In the genomic region with DNA sequence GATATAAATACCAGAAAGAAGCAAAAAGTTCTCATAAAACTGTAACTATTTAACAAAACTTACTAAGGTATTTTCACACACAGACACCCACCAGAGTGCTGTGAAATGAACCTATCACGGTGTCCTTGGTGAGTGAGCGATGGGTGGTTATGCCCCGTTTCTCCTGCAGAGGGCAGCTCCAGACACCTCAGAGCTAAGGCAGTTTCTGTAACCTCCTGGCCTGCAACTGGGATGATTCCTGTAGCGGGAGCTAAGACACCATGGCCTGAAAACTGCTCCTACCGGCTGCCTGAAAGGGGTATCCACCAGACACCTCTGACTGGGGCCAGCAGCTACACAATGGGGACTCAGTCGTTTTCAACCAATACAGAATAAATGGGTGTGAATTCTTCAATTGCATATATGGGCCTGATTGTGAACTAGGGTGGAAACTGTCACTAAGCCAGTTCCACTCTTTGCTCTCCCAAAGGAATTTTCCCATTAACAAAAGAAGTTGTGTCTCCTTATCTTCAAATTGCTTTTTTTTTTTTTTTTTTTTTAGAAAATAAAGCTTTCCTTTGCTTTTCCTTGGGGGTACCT, we compare ENCODE assay signal across 9 cellular contexts.
DNase-seq lines count a peak whose midpoint lies in the region; ATAC-seq and TF ChIP-seq lines count a peak whose summit lies in the region.
"Had no signal": no experiment of that assay in that cellular context is flagged by ENCODE, and none has a peak within 500 bp of the region (broad histone marks: within the 10 kb centered on the region; RNA-seq: fewer than 3 reads in every experiment).

No MANE protein-coding gene starts in this region.

- H3K27ac Mint-ChIP-seq in activated CD4-positive, alpha-beta T cell treated with anti-CD3 and anti-CD28 coated beads, Interleukin-2, amount 10 ng/mL, durations not matched to agents 7 days and 5 days: no peak overlapping the region
- H3K27ac Mint-ChIP-seq in glutamatergic neuron (ENCODE audit: unreplicated experiment): no peak overlapping the region

- TF ChIP-seq CTCF in GM13977 (IDR thresholded peaks at IDR 0.05; ENCODE audit: extremely low read depth, insufficient read depth, missing control alignments): peak; percentile 90
- TF ChIP-seq CTCF in glutamatergic neuron (IDR thresholded peaks at IDR 0.05; ENCODE audit: partially characterized antibody, unreplicated experiment): peak; percentile 89

- H3K4me1 Mint-ChIP-seq in activated CD4-positive, alpha-beta T cell treated with anti-CD3 and anti-CD28 coated beads, Interleukin-2, amount 10 ng/mL, durations not matched to agents 7 days and 5 days: no peaks in the 10 kb centered on the region
- no peaks in the 10 kb centered on the region for H3K4me1 Mint-ChIP-seq in glutamatergic neuron (ENCODE audit: low read depth, unreplicated experiment)
- H3K4me1 Mint-ChIP-seq: naive thymus-derived CD4-positive, alpha-beta T cell had no signal

- no peak overlapping the region for H3K4me3 Mint-ChIP-seq in activated CD4-positive, alpha-beta T cell treated with anti-CD3 and anti-CD28 coated beads, Interleukin-2, amount 10 ng/mL, durations not matched to agents 7 days and 5 days
- no peak overlapping the region for H3K4me3 Mint-ChIP-seq in glutamatergic neuron (ENCODE audit: unreplicated experiment)
- H3K4me3 Mint-ChIP-seq: naive thymus-derived CD4-positive, alpha-beta T cell had no signal

- no peaks in the 10 kb centered on the region for H3K36me3 Mint-ChIP-seq in activated CD4-positive, alpha-beta T cell treated with anti-CD3 and anti-CD28 coated beads, Interleukin-2, amount 10 ng/mL, durations not matched to agents 7 days and 5 days (ENCODE audit: low read depth)
- H3K36me3 Mint-ChIP-seq in glutamatergic neuron (ENCODE audit: unreplicated experiment): no peaks in the 10 kb centered on the region
- H3K36me3 Mint-ChIP-seq: naive thymus-derived CD4-positive, alpha-beta T cell had no signal

- ATAC-seq in HG02840 (IDR thresholded peaks at IDR 0.05; ENCODE audit: low FRiP score, unreplicated experiment): peak; percentile 89
- ATAC-seq: naive thymus-derived CD4-positive, alpha-beta T cell had no signal

- peak; percentile 38 to 40 for DNase-seq in AML-193 (lab: John Stamatoyannopoulos, UW)
- DNase-seq in GM13977 (ENCODE audit: low spot score): peak; percentile 45
- DNase-seq in NCI-H1092 (lab: John Stamatoyannopoulos, UW): peak; percentile 42
- DNase-seq in activated CD4-positive, alpha-beta T cell treated with anti-CD3 and anti-CD28 coated beads, Interleukin-2, amount 10 ng/mL, durations not matched to agents 7 days and 5 days: peak; percentile 6
- DNase-seq in glutamatergic neuron: peak; percentile 85
- peak; percentile 1 for DNase-seq in stimulated activated CD8-positive, alpha-beta memory T cell treated with anti-CD3 and anti-CD28 coated beads, Interleukin-4, amount 100 ng/mL, for 24 hours (ENCODE audit: low read depth)
- DNase-seq in DMS153 treated with DMSO at 0.1 percent for 48 hours (lab: John Stamatoyannopoulos, UW; ENCODE audit: unreplicated experiment): no peak

- POLR2A ChIA-PET in activated CD4-positive, alpha-beta T cell treated with anti-CD3 and anti-CD28 coated beads, Interleukin-2, amount 10 ng/mL, durations not matched to agents 7 days and 5 days (lab: Charles Lee): no interaction called here

- no peaks in the 10 kb centered on the region for H3K27me3 Mint-ChIP-seq in activated CD4-positive, alpha-beta T cell treated with anti-CD3 and anti-CD28 coated beads, Interleukin-2, amount 10 ng/mL, durations not matched to agents 7 days and 5 days
- no peaks in the 10 kb centered on the region for H3K27me3 Mint-ChIP-seq in glutamatergic neuron (ENCODE audit: unreplicated experiment)
- H3K27me3 Mint-ChIP-seq: naive thymus-derived CD4-positive, alpha-beta T cell had no signal

- CTCF ChIA-PET in activated CD4-positive, alpha-beta T cell treated with anti-CD3 and anti-CD28 coated beads, Interleukin-2, amount 10 ng/mL, durations not matched to agents 7 days and 5 days (lab: Charles Lee): no interaction called here

- H3K9me3 Mint-ChIP-seq in activated CD4-positive, alpha-beta T cell treated with anti-CD3 and anti-CD28 coated beads, Interleukin-2, amount 10 ng/mL, durations not matched to agents 7 days and 5 days: no peaks in the 10 kb centered on the region
- H3K9me3 Mint-ChIP-seq in glutamatergic neuron (ENCODE audit: unreplicated experiment): no peaks in the 10 kb centered on the region

- in situ Hi-C loops in GM13977 (cut with MboI; ENCODE audit: low pct_unique_long_range_greater_than_20kb, low sequenced_read_pairs, unreplicated experiment): loop anchor here (10.0 kb wide), 1 partner anchor 167 kb away; no protein-coding TSS in a partner anchor
